13 cellular contexts compared by ENCODE assay signal in the genomic region with DNA sequence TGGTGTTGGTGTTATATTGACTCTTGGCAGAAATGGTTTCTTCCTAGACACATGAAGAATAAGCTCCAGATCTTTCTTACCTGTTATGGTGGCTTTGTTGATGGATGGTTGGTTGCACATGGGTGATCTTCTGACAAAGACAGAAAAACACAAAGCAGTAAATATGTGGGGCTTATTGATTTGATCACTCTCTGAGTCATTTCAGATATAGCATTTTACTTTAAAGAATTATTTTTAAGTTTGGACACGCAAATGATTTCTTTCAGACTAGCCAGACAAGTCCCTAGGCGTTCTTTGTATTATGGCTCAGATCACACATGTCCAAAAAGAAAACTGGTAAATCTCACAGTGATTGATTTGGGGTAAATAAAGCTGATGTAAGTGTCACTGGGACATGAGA.
DNase-seq lines count a peak whose midpoint lies in the region; ATAC-seq lines count a peak whose summit lies in the region.
"Had no signal": no experiment of that assay in that cellular context is flagged by ENCODE, and none has a peak within 500 bp of the region (broad histone marks: within the 10 kb centered on the region; RNA-seq: fewer than 3 reads in every experiment).

No MANE protein-coding gene starts in this region.

- peak; percentile 89 for ATAC-seq in GM18867 (IDR thresholded peaks at IDR 0.05; ENCODE audit: unreplicated experiment)
- peak; percentile 73 for ATAC-seq in GM21447 (IDR thresholded peaks at IDR 0.05; ENCODE audit: unreplicated experiment)
- peak; percentile 58 for ATAC-seq in HG03025 (IDR thresholded peaks at IDR 0.05; ENCODE audit: low FRiP score, unreplicated experiment)
- peak; percentile 87 for ATAC-seq in HG03575 (IDR thresholded peaks at IDR 0.05; ENCODE audit: extremely low read depth, insufficient number of reproducible peaks, low FRiP score, unreplicated experiment)
- ATAC-seq in activated CD4-positive, CD25-positive, alpha-beta regulatory T cell treated with anti-CD3 and anti-CD28 coated beads, Interleukin-2, amount 50 U/mL, for 24 hours, result no peak
- ATAC-seq: left lobe of liver had no signal

- no peak for DNase-seq in NCI-H1694 treated with DMSO at 0.1 percent for 48 hours (lab: John Stamatoyannopoulos, UW)
- DNase-seq in activated CD4-positive, alpha-beta T cell treated with anti-CD3 and anti-CD28 coated beads for 48 hours, result no peak
- DNase-seq in globus pallidus (ENCODE audit: low spot score), result no peak
- DNase-seq: activated T-cell treated with anti-CD3 and anti-CD28 coated beads for 4 hours; glutamatergic neuron; NCI-H510A treated with DMSO at 0.1 percent for 48 hours; stimulated activated CD8-positive, alpha-beta memory T cell treated with anti-CD3 and anti-CD28 coated beads, Interleukin-4, amount 100 ng/mL, for 48 hours had no signal

Comparison
In these comparisons a context has a peak if more than half of its experiments do, and no peak if none do; other contexts are left out.
1. ATAC-seq: peak in GM18867 (single experiment), GM21447 (single experiment), HG03025 (single experiment) and HG03575 (single experiment); none in activated CD4-positive, CD25-positive, alpha-beta regulatory T cell treated with anti-CD3 and anti-CD28 coated beads, Interleukin-2, amount 50 U/mL, for 24 hours (0 of 2).